In genomic region chr2:69083126-69083733, GRCh38 we compare ENCODE assay signal across 9 cellular contexts.
A peak's percentile ranks its signal among the peaks of the same experiment; 100 is the strongest.
DNase-seq lines count a peak whose midpoint lies in the region; ATAC-seq, FAIRE-seq and TF ChIP-seq lines count a peak whose summit lies in the region.
"Had no signal": no experiment of that assay in that cellular context is flagged by ENCODE, and none has a peak within 500 bp of the region (broad histone marks: within the 10 kb centered on the region; RNA-seq: fewer than 3 reads in every experiment).

No MANE protein-coding gene starts in this region.

- H3K27me3 ChIP-seq in GM23248 (replicated peaks; ENCODE audit: insufficient read depth) (no peaks in the 10 kb centered on the region), smooth muscle cell (ENCODE audit: low read depth) (no peaks in the 10 kb centered on the region)

- H3K4me1 ChIP-seq in GM23248 (ENCODE audit: insufficient read depth) (peaks cover 41% of the 10 kb centered on the region), smooth muscle cell (ENCODE audit: low read depth) (peaks cover 16% of the 10 kb centered on the region)

- TF ChIP-seq CTCF in VCaP (conservative IDR thresholded peaks at IDR 0.05) (no peak), smooth muscle cell (IDR thresholded peaks at IDR 0.05; ENCODE audit: borderline replicate concordance, insufficient read depth, poor library complexity, severe bottlenecking) (no peak)

- H3K36me3 ChIP-seq in GM23248 (ENCODE audit: low read depth) (peaks cover 49% of the 10 kb centered on the region), smooth muscle cell (ENCODE audit: low read depth) (no peaks in the 10 kb centered on the region)

- H3K9ac ChIP-seq in GM23248 = peak overlapping the region; percentile 23
- peak overlapping the region; percentile 82 for H3K9ac ChIP-seq in smooth muscle cell (ENCODE audit: low read depth)

- DNase-seq in GM23248 = peak; percentile 80
- peak; percentile 86 for DNase-seq in foreskin melanocyte
- DNase-seq in smooth muscle cell (lab: John Stamatoyannopoulos, UW; ENCODE audit: unreplicated experiment) = peak; percentile 63
- no peak for DNase-seq in RCC 7860 (ENCODE audit: low spot score)
- no peak for DNase-seq in SK-N-DZ (ENCODE audit: low spot score)
- no peak for DNase-seq in HK-2 (ENCODE audit: unreplicated experiment)
- DNase-seq: activated naive CD4-positive, alpha-beta T cell treated with anti-CD3 and anti-CD28 coated beads, Interleukin-2, amount 10 ng/mL, durations not matched to agents 7 days and 5 days had no signal

- 44 to 52% methylated on average over 2 of the region's 2 CpGs for WGBS in GM23248 (ENCODE audit: low coverage in 1 of 2, low lambda C conversion rate in 2 of 2, missing lambda C conversion rate in 2 of 2), 2 experiments
- WGBS in smooth muscle cell (ENCODE audit: low lambda C conversion rate) = 22% methylated on average over 2 of the region's 2 CpGs

- H3K27ac ChIP-seq in GM23248 (peak overlapping the region; percentile 69), VCaP (peak overlapping the region; percentile 78), smooth muscle cell (ENCODE audit: low read depth) (peak overlapping the region; percentile 99)

- no peak overlapping the region for H3K4me3 ChIP-seq in GM23248
- no peak overlapping the region for H3K4me3 ChIP-seq in smooth muscle cell

- H3K9me2 ChIP-seq in GM23248 (ENCODE audit: insufficient read depth) = no peaks in the 10 kb centered on the region

- no peaks in the 10 kb centered on the region for H3K9me3 ChIP-seq in GM23248 (ENCODE audit: low read depth)
- H3K9me3 ChIP-seq in smooth muscle cell (replicated peaks; ENCODE audit: low read depth) = no peaks in the 10 kb centered on the region

- H3F3A ChIP-seq in GM23248 (ENCODE audit: insufficient read depth) (peaks cover 87% of the 10 kb centered on the region), smooth muscle cell (ENCODE audit: low read depth) (peaks cover 58% of the 10 kb centered on the region)

- H3K4me2 ChIP-seq in GM23248 (ENCODE audit: unreplicated experiment) (no peak overlapping the region), smooth muscle cell (peak overlapping the region; percentile 71)

- H2AFZ ChIP-seq in GM23248 = no peak overlapping the region
- no peak overlapping the region for H2AFZ ChIP-seq in smooth muscle cell (ENCODE audit: low read depth)

- H3K79me2 ChIP-seq in GM23248 (ENCODE audit: insufficient read depth) = no peaks in the 10 kb centered on the region
- no peaks in the 10 kb centered on the region for H3K79me2 ChIP-seq in smooth muscle cell (ENCODE audit: low read depth)

- in situ Hi-C loops in GM23248 (cut with MboI) = no loop called here

- no peak for ATAC-seq in GM21381 (IDR thresholded peaks at IDR 0.05; ENCODE audit: unreplicated experiment)

- no peak for FAIRE-seq in RCC 7860 (lab: Jason Lieb, UNC)

- H4K20me1 ChIP-seq in GM23248 (ENCODE audit: insufficient read depth) = no peaks in the 10 kb centered on the region
- H4K20me1 ChIP-seq in smooth muscle cell (ENCODE audit: low read depth) = no peaks in the 10 kb centered on the region

Comparison
In these comparisons a context has a peak if more than half of its experiments do, and no peak if none do; other contexts are left out.
1. DNase-seq: peak in GM23248 (single experiment), foreskin melanocyte (single experiment) and smooth muscle cell (single experiment); none in RCC 7860 (single experiment), SK-N-DZ (single experiment) and HK-2 (single experiment).
2. Peak in every context shown above with its lines, with median percentiles within 50 percentile points of each other: H3K27ac ChIP-seq.